Comparison of ENCODE assay signal across 22 cellular contexts in genomic region chr2:1598041-1598710, GRCh38.
"Had no signal": no experiment of that assay in that cellular context is flagged by ENCODE, and none has a peak within 500 bp of the region (broad histone marks: within the 10 kb centered on the region; RNA-seq: fewer than 3 reads in every experiment).

No MANE protein-coding gene starts in this region.

- DNase-seq: activated CD4-positive, alpha-beta T cell treated with anti-CD3 and anti-CD28 coated beads for 1 hour; activated CD4-positive, alpha-beta T cell treated with anti-CD3 and anti-CD28 coated beads, Interleukin-2, amount 50 U/mL, for 1 hour; activated CD8-positive, alpha-beta T cell treated with anti-CD3 and anti-CD28 coated beads, Interleukin-2, amount 10 ng/mL, durations not matched to agents 7 days and 5 days; activated naive CD4-positive, alpha-beta T cell treated with anti-CD3 and anti-CD28 coated beads for 36 hours; activated naive CD8-positive, alpha-beta T cell treated with anti-CD3 and anti-CD28 coated beads, Interleukin-2, amount 50 U/mL, for 24 hours; activated T-cell treated with anti-CD3 and anti-CD28 coated beads, Interleukin-2, amount 50 U/mL, for 24 hours; dermis blood vessel endothelial cell; effector memory CD4-positive, alpha-beta T cell; foreskin melanocyte; mesenchymal stem cell; mucosa of descending colon; occipital lobe; sigmoid colon; stimulated activated CD4-positive, alpha-beta T cell treated with anti-CD3 and anti-CD28 coated beads, Interleukin-2, amount 100 ng/mL, for 48 hours; stimulated activated CD8-positive, alpha-beta memory T cell treated with anti-CD3 and anti-CD28 coated beads, Interleukin-4, amount 100 ng/mL, for 48 hours; stimulated activated naive B cell treated with anti-CD40 and anti-IgM and Interleukin-4, amounts not matched to agents 10 μg/mL and 1 μg/mL and 100 μg/mL, for 72 hours; transverse colon had no signal

- H3K27me3 Mint-ChIP-seq: activated T-cell treated with anti-CD3 and anti-CD28 coated beads, Interleukin-2, amount 50 U/mL, for 24 hours had no signal

- H3K36me3 Mint-ChIP-seq: stimulated activated naive B cell treated with anti-CD40 and anti-IgM and Interleukin-4, amounts not matched to agents 10 μg/mL and 1 μg/mL and 100 μg/mL, for 72 hours had no signal

- ATAC-seq: activated CD8-positive, alpha-beta T cell treated with anti-CD3 and anti-CD28 coated beads, Interleukin-2, amount 10 ng/mL, durations not matched to agents 7 days and 5 days; activated naive CD8-positive, alpha-beta T cell treated with anti-CD3 and anti-CD28 coated beads, Interleukin-2, amount 50 U/mL, for 24 hours; esophagus mucosa; mucosa of descending colon; stimulated activated naive B cell treated with anti-CD40 and anti-IgM and Interleukin-4, amounts not matched to agents 10 μg/mL and 1 μg/mL and 100 μg/mL, for 72 hours had no signal

- H3K9me3 ChIP-seq: mucosa of descending colon, sigmoid colon, transverse colon, vagina had no signal

- H3K4me3 Mint-ChIP-seq: activated CD8-positive, alpha-beta T cell treated with anti-CD3 and anti-CD28 coated beads, Interleukin-2, amount 10 ng/mL, durations not matched to agents 7 days and 5 days; activated naive CD4-positive, alpha-beta T cell treated with anti-CD3 and anti-CD28 coated beads for 36 hours; activated naive CD8-positive, alpha-beta T cell treated with anti-CD3 and anti-CD28 coated beads, Interleukin-2, amount 50 U/mL, for 24 hours; activated T-cell treated with anti-CD3 and anti-CD28 coated beads, Interleukin-2, amount 50 U/mL, for 24 hours; stimulated activated naive B cell treated with anti-CD40 and anti-IgM and Interleukin-4, amounts not matched to agents 10 μg/mL and 1 μg/mL and 100 μg/mL, for 72 hours had no signal

- H3K27ac ChIP-seq: hepatocyte, sigmoid colon, transverse colon, vagina, WERI-Rb-1 had no signal

- H3K27me3 ChIP-seq: hepatocyte, sigmoid colon, transverse colon, vagina had no signal

- H3K27ac Mint-ChIP-seq: activated CD8-positive, alpha-beta T cell treated with anti-CD3 and anti-CD28 coated beads, Interleukin-2, amount 10 ng/mL, durations not matched to agents 7 days and 5 days; activated naive CD4-positive, alpha-beta T cell treated with anti-CD3 and anti-CD28 coated beads for 36 hours; activated naive CD8-positive, alpha-beta T cell treated with anti-CD3 and anti-CD28 coated beads, Interleukin-2, amount 50 U/mL, for 24 hours; activated T-cell treated with anti-CD3 and anti-CD28 coated beads, Interleukin-2, amount 50 U/mL, for 24 hours; activated T-helper 2 cell treated with anti-CD3 and anti-CD28 coated beads, Interferon-gamma antibody, Interleukin-2, Interleukin-4, amounts not matched to agents 10 μg/mL and 5 μg/mL and 100 μg/mL, durations not matched to agents 14 hours and 24 hours and 36 hours; stimulated activated naive B cell treated with anti-CD40 and anti-IgM and Interleukin-4, amounts not matched to agents 10 μg/mL and 1 μg/mL and 100 μg/mL, for 72 hours had no signal

- H3K36me3 ChIP-seq: sigmoid colon, transverse colon, vagina, WERI-Rb-1 had no signal

- H3K4me1 Mint-ChIP-seq: stimulated activated naive B cell treated with anti-CD40 and anti-IgM and Interleukin-4, amounts not matched to agents 10 μg/mL and 1 μg/mL and 100 μg/mL, for 72 hours had no signal

- H3K9me3 Mint-ChIP-seq: activated naive CD4-positive, alpha-beta T cell treated with anti-CD3 and anti-CD28 coated beads for 36 hours; activated naive CD8-positive, alpha-beta T cell treated with anti-CD3 and anti-CD28 coated beads, Interleukin-2, amount 50 U/mL, for 24 hours; activated T-cell treated with anti-CD3 and anti-CD28 coated beads, Interleukin-2, amount 50 U/mL, for 24 hours; activated T-helper 2 cell treated with anti-CD3 and anti-CD28 coated beads, Interferon-gamma antibody, Interleukin-2, Interleukin-4, amounts not matched to agents 10 μg/mL and 5 μg/mL and 100 μg/mL, durations not matched to agents 14 hours and 24 hours and 36 hours; stimulated activated naive B cell treated with anti-CD40 and anti-IgM and Interleukin-4, amounts not matched to agents 10 μg/mL and 1 μg/mL and 100 μg/mL, for 72 hours had no signal

- H3K4me3 ChIP-seq: hepatocyte, mucosa of descending colon, sigmoid colon, transverse colon, vagina had no signal
